8 cellular contexts compared by ENCODE assay signal in the genomic region with DNA sequence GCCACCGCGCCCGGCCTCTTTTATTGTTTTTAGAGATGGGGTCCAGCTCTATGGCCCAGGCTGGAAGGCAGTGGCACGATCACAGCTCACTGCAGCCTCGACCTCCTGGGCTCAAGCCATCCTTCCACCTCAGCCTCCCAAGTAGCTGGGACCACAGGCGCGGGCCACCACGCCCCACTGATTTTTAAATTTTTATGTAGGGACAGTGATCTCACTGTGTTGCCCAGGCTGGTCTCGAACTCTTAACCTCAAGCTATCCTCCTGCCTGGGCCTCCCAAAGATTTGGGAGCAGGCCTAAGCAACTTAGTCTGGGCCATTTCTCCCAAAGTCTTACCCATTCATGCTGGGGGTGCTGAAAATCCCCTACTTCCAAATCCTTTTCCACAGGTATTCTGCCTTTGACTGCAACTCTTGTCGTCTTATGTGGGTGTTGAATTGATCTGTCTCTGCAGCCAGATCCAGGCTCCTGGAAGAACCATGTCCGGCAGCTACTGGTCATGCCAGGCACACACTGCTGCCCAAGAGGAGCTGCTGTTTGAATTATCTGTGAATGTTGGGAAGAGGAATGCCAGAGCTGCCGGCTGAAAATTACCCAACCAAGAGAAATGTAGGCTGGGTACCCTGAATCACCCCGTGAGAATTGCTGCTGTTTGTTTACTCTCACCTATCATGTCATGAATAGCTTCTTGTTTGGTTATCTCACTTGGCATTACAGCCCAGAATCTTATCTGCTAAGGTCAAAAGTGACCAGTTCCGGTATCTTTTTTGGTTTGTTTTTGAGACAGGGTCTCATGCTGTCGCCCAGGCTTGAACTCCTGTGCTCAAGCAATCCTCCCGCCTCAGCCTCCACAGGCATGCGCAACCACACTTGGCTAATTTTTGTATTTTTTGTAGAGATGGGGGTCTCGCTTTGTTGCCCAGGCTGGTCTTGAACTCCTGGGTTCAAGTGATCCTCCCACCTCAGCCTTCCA. TPM values are rescaled to one million over a fixed set of nuclear protein-coding genes. Genes with fewer than 3 reads are reported as not detected.
DNase-seq lines count a peak whose midpoint lies in the region; ATAC-seq lines count a peak whose summit lies in the region.

No MANE protein-coding gene starts in this region.

- intact Hi-C loops in activated CD4-positive, alpha-beta memory T cell treated with anti-CD3 and anti-CD28 coated beads for 36 hours (cut with micrococcal nuclease) = no loop called here

- DNase-seq in T-helper 1 cell (no peak), NCI-H526 treated with DMSO at 0.1 percent for 48 hours (lab: John Stamatoyannopoulos, UW) (no peak)
- no peak for DNase-seq in activated CD4-positive, alpha-beta memory T cell treated with anti-CD3 and anti-CD28 coated beads for 36 hours
- no peak for DNase-seq in stimulated activated CD4-positive, alpha-beta T cell treated with anti-CD3 and anti-CD28 coated beads, Interleukin-4, amount 100 ng/mL, for 24 hours

- H3K27ac Mint-ChIP-seq in T-helper 1 cell treated with Interleukin-12 subunit alpha and Interleukin-12 subunit beta and Interleukin-4 antibody, amounts not matched to agents 30 μg/mL and 1 μg/mL, for 36 hours = peak overlapping the region; percentile 90
- H3K27ac Mint-ChIP-seq in activated CD4-positive, alpha-beta memory T cell treated with anti-CD3 and anti-CD28 coated beads for 36 hours = peak overlapping the region; percentile 85

- H3K9ac ChIP-seq in iPS-20b (ENCODE audit: low read depth, low read length) (no peak overlapping the region; the same call in 1 of the 2 replicates), stomach smooth muscle (ENCODE audit: low read length in 2 of 2) (peak overlapping the region in 1 of 2 donors; percentile 92)

- no peaks in the 10 kb centered on the region for H3K27me3 Mint-ChIP-seq in T-helper 1 cell treated with Interleukin-12 subunit alpha and Interleukin-12 subunit beta and Interleukin-4 antibody, amounts not matched to agents 30 μg/mL and 1 μg/mL, for 36 hours (ENCODE audit: low read depth)
- no peaks in the 10 kb centered on the region for H3K27me3 Mint-ChIP-seq in activated CD4-positive, alpha-beta memory T cell treated with anti-CD3 and anti-CD28 coated beads for 36 hours

- H3K4me1 Mint-ChIP-seq in T-helper 1 cell treated with Interleukin-12 subunit alpha and Interleukin-12 subunit beta and Interleukin-4 antibody, amounts not matched to agents 30 μg/mL and 1 μg/mL, for 36 hours (ENCODE audit: low read depth) = peaks cover 13% of the 10 kb centered on the region
- peaks cover 16% of the 10 kb centered on the region for H3K4me1 Mint-ChIP-seq in activated CD4-positive, alpha-beta memory T cell treated with anti-CD3 and anti-CD28 coated beads for 36 hours (ENCODE audit: low read depth)

- no peak for ATAC-seq in GM21619 (IDR thresholded peaks at IDR 0.05; ENCODE audit: unreplicated experiment)

- H3K9me3 ChIP-seq in iPS-20b (ENCODE audit: insufficient read depth, low read depth, low read length) (no peaks in the 10 kb centered on the region), stomach smooth muscle (ENCODE audit: control insufficient read depth in 2 of 2, low read length in 2 of 2) (no peaks in the 10 kb centered on the region)

- no peaks in the 10 kb centered on the region for H3K4me1 ChIP-seq in iPS-20b (ENCODE audit: insufficient read depth, low read length)
- H3K4me1 ChIP-seq in stomach smooth muscle (ENCODE audit: control insufficient read depth, insufficient read depth, low read length) = peaks cover 11% of the 10 kb centered on the region

- H3K27ac ChIP-seq in iPS-20b (ENCODE audit: low read length) (no peak overlapping the region), stomach smooth muscle (ENCODE audit: low read length) (peak overlapping the region; percentile 93)

- peak overlapping the region; percentile 86 for H3K4me3 Mint-ChIP-seq in T-helper 1 cell treated with Interleukin-12 subunit alpha and Interleukin-12 subunit beta and Interleukin-4 antibody, amounts not matched to agents 30 μg/mL and 1 μg/mL, for 36 hours
- H3K4me3 Mint-ChIP-seq in activated CD4-positive, alpha-beta memory T cell treated with anti-CD3 and anti-CD28 coated beads for 36 hours = peak overlapping the region; percentile 84

- H3K27me3 ChIP-seq in iPS-20b (ENCODE audit: insufficient read depth, low read length) (no peaks in the 10 kb centered on the region), stomach smooth muscle (ENCODE audit: control insufficient read depth in 1 of 2, insufficient read depth in 2 of 2, low read length in 2 of 2) (no peaks in the 10 kb centered on the region)

- H3K36me3 Mint-ChIP-seq in T-helper 1 cell treated with Interleukin-12 subunit alpha and Interleukin-12 subunit beta and Interleukin-4 antibody, amounts not matched to agents 30 μg/mL and 1 μg/mL, for 36 hours (ENCODE audit: low read depth) = peaks cover 20% of the 10 kb centered on the region
- H3K36me3 Mint-ChIP-seq in activated CD4-positive, alpha-beta memory T cell treated with anti-CD3 and anti-CD28 coated beads for 36 hours = peaks cover 22% of the 10 kb centered on the region

- H3K4me3 ChIP-seq in iPS-20b (ENCODE audit: low read length) (peak overlapping the region; percentile 75; the same call in 1 of the 2 replicates), stomach smooth muscle (ENCODE audit: low read length in 2 of 2) (no peak overlapping the region)

- CTCF ChIA-PET in activated CD4-positive, alpha-beta memory T cell treated with anti-CD3 and anti-CD28 coated beads for 36 hours (lab: Charles Lee) = interaction anchor here (1.6 to 3.2 kb wide), 4 partner anchors 10 to 63 kb away, joined by 4 to 24 read pairs (median 6); partner anchors contain the start of gene INTS15

- POLR2A ChIA-PET in activated CD4-positive, alpha-beta memory T cell treated with anti-CD3 and anti-CD28 coated beads for 36 hours (lab: Charles Lee) = interaction anchor here (0.9 to 1.8 kb wide), 2 partner anchors 12 to 56 kb away, joined by 4 to 5 read pairs; partner anchors contain the start of gene INTS15

- H3K36me3 ChIP-seq in iPS-20b (ENCODE audit: insufficient read depth, low read depth, low read length) = peaks cover 33% of the 10 kb centered on the region
- H3K36me3 ChIP-seq in stomach smooth muscle (ENCODE audit: control insufficient read depth in 2 of 2, insufficient read depth in 2 of 2, low read length in 2 of 2) = peaks cover 19 to 25% of the 10 kb centered on the region in 2 donors

- H3K9me3 Mint-ChIP-seq in T-helper 1 cell treated with Interleukin-12 subunit alpha and Interleukin-12 subunit beta and Interleukin-4 antibody, amounts not matched to agents 30 μg/mL and 1 μg/mL, for 36 hours = no peaks in the 10 kb centered on the region
- no peaks in the 10 kb centered on the region for H3K9me3 Mint-ChIP-seq in activated CD4-positive, alpha-beta memory T cell treated with anti-CD3 and anti-CD28 coated beads for 36 hours

RNA-seq across cellular contexts. Expression of gene ZDHHC4, which starts 1.1 kb away (rescaled TPM):
- 10 to 100 TPM; 31.7 to 44.4 TPM for total RNA-seq in activated CD4-positive, alpha-beta memory T cell treated with anti-CD3 and anti-CD28 coated beads for 36 hours

RNA-seq across cellular contexts. Expression of gene INTS15, which starts 11.4 kb away (rescaled TPM):
- total RNA-seq in activated CD4-positive, alpha-beta memory T cell treated with anti-CD3 and anti-CD28 coated beads for 36 hours = 10 to 100 TPM; 25.9 to 27.5 TPM

RNA-seq across cellular contexts. Expression of gene GRID2IP, which starts 27.1 kb away (rescaled TPM):
- under 1 TPM; 0.19 to 0.21 TPM for total RNA-seq in activated CD4-positive, alpha-beta memory T cell treated with anti-CD3 and anti-CD28 coated beads for 36 hours

RNA-seq across cellular contexts. Expression of gene ZNF853, which starts 37.0 kb away (rescaled TPM):
- total RNA-seq in activated CD4-positive, alpha-beta memory T cell treated with anti-CD3 and anti-CD28 coated beads for 36 hours = 1 to 10 TPM in 1 of 2 experiments, under 1 TPM in 1; 0.99 to 1.2 TPM

RNA-seq across cellular contexts. Expression of gene ZNF316, which starts 58.7 kb away (rescaled TPM):
- 10 to 100 TPM; 19.7 to 21.7 TPM for total RNA-seq in activated CD4-positive, alpha-beta memory T cell treated with anti-CD3 and anti-CD28 coated beads for 36 hours
